Comparison of ENCODE assay signal across 1 cellular context in genomic region chr16:23679274-23679985, GRCh38.
TF ChIP-seq lines count a peak whose summit lies in the region.

No MANE protein-coding gene starts in this region.

TF ChIP-seq in HepG2, 621 proteins besides CTCF, POLR2A, EP300 and RAD21 (continued from another document and continues in another):
- TF ChIP-seq ATF6 (CRISPR knock-in tag; conservative IDR thresholded peaks at IDR 0.05) (no peak), BHLHE40 (IDR thresholded peaks at IDR 0.05; ENCODE audit: low read length) (no peak), THAP8 (CRISPR knock-in tag; IDR thresholded peaks at IDR 0.05; ENCODE audit: borderline replicate concordance) (no peak), BCL3 (CRISPR knock-in tag; IDR thresholded peaks at IDR 0.05) (0 out of 2 replicates have a peak, but pooled peaks have one; percentile 14), RNF219 (CRISPR knock-in tag; IDR thresholded peaks at IDR 0.05) (no peak), ZNF770 (CRISPR knock-in tag; IDR thresholded peaks at IDR 0.05) (no peak), ZNF674 (CRISPR knock-in tag; IDR thresholded peaks at IDR 0.05; ENCODE audit: low read depth) (no peak), HNRNPH1 (optimal IDR thresholded peaks at IDR 0.05; ENCODE audit: low read depth, low read length) (no peak), ZNF24 (IDR thresholded peaks at IDR 0.05) (no peak), GMEB2 (CRISPR knock-in tag; IDR thresholded peaks at IDR 0.05; ENCODE audit: low read depth) (no peak), DPF2 (CRISPR knock-in tag; IDR thresholded peaks at IDR 0.05; ENCODE audit: borderline replicate concordance, low read depth) (no peak), ZNF44 (CRISPR knock-in tag; IDR thresholded peaks at IDR 0.05) (no peak), ZNF10 (CRISPR knock-in tag; IDR thresholded peaks at IDR 0.05; ENCODE audit: borderline replicate concordance, low read depth) (no peak), HDAC2 (CRISPR knock-in tag; IDR thresholded peaks at IDR 0.05) (no peak), ZNF567 (CRISPR knock-in tag; IDR thresholded peaks at IDR 0.05; ENCODE audit: borderline replicate concordance) (no peak), ZNF564 (CRISPR knock-in tag; IDR thresholded peaks at IDR 0.05) (no peak), IRF9 (CRISPR knock-in tag; IDR thresholded peaks at IDR 0.05; ENCODE audit: borderline replicate concordance) (peak; percentile 18; the same call in 1 of the 2 replicates), ZNF3 (CRISPR knock-in tag; IDR thresholded peaks at IDR 0.05) (no peak), PATZ1 (CRISPR knock-in tag; IDR thresholded peaks at IDR 0.05) (no peak), BRCA1 (CRISPR knock-in tag; IDR thresholded peaks at IDR 0.05) (no peak), ZBTB7A (CRISPR knock-in tag; IDR thresholded peaks at IDR 0.05) (peak; percentile 18; the same call in 1 of the 2 replicates), ZNF746 (CRISPR knock-in tag; IDR thresholded peaks at IDR 0.05) (0 out of 2 replicates have a peak, but pooled peaks have one; percentile 5), CENPBD1 (CRISPR knock-in tag; IDR thresholded peaks at IDR 0.05; ENCODE audit: borderline replicate concordance, low read depth) (no peak), ERF (CRISPR knock-in tag; IDR thresholded peaks at IDR 0.05) (no peak), PRDM15 (CRISPR knock-in tag; IDR thresholded peaks at IDR 0.05) (peak; percentile 80), TCF12 (IDR thresholded peaks at IDR 0.05) (no peak), TCF12 (CRISPR knock-in tag; IDR thresholded peaks at IDR 0.05) (no peak), NKX3-1 (CRISPR knock-in tag; IDR thresholded peaks at IDR 0.05) (no peak), SCMH1 (CRISPR knock-in tag; IDR thresholded peaks at IDR 0.05; ENCODE audit: borderline replicate concordance) (no peak), ZNF773 (CRISPR knock-in tag; IDR thresholded peaks at IDR 0.05; ENCODE audit: borderline replicate concordance) (0 out of 2 replicates have a peak, but pooled peaks have one; percentile 17), ZNF225 (CRISPR knock-in tag; IDR thresholded peaks at IDR 0.05) (no peak), ZZZ3 (CRISPR knock-in tag; IDR thresholded peaks at IDR 0.05; ENCODE audit: borderline replicate concordance) (no peak), ZMYM3 (CRISPR knock-in tag; IDR thresholded peaks at IDR 0.05) (0 out of 2 replicates have a peak, but pooled peaks have one; percentile 3), TBX3 (IDR thresholded peaks at IDR 0.05; ENCODE audit: borderline replicate concordance) (no peak), PCBP1 (IDR thresholded peaks at IDR 0.05; ENCODE audit: borderline replicate concordance, low read depth, low read length) (no peak), ZKSCAN1 (IDR thresholded peaks at IDR 0.05; ENCODE audit: low read length) (no peak), ZBTB10 (CRISPR knock-in tag; IDR thresholded peaks at IDR 0.05; ENCODE audit: borderline replicate concordance) (peak; percentile 70; the same call in 1 of the 2 replicates), STAT5B (CRISPR knock-in tag; IDR thresholded peaks at IDR 0.05) (no peak), IKZF4 (CRISPR knock-in tag; IDR thresholded peaks at IDR 0.05; ENCODE audit: borderline replicate concordance, low read depth, not compliant biosample characterization) (no peak), ZNF446 (CRISPR knock-in tag; IDR thresholded peaks at IDR 0.05) (no peak), ZNF761 (CRISPR knock-in tag; conservative IDR thresholded peaks at IDR 0.05) (no peak; the same call in 1 of the 2 replicates), ZNF431 (CRISPR knock-in tag; IDR thresholded peaks at IDR 0.05; ENCODE audit: borderline replicate concordance, low read depth) (no peak; the same call in 1 of the 2 replicates), TMF1 (CRISPR knock-in tag; IDR thresholded peaks at IDR 0.05; ENCODE audit: low read depth) (no peak)
